In the genomic region with DNA sequence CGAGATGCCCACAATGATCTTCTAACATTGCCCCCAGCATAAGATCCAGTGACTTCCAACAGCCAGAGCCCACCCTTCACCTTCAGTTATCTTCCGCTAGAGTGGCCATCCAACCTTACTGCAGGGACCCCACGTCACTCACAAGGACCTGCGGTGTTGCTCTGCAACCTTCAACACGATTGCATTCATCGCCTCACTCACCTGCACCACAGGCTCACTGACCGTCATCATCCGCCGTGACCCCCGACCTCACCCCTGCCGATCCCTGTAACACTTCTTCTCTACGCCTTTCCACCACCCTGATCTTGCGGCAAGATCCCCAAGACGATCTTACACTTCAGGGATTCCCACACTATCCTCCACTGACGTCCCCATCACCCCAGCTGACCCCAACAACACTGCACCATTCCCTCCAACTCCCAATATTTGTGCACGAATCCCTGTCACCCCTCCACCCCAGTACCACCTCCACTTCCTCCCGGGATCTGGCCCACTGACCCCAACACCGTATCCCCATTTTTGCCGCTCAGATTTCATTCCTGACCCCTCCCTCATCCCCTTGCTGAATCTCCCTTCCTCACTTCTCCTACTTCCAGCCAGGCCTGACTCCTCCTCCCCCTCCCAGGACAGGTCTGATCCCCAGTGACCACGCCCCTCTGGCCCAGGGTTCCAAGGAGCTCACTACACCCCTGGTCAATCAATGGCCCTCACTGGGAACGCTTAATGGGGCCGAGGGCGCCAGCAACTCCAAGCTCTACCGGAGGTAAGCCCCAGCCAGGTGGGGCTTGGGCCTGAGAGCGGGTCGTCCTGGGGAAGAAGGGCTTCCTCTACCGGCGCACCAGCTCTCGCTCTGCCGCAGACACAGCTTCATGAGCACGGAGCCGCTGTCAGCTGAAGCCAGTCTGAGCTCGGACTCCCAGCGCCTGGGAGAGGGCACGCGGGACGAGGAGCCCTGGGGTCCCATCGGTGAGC, we compare ENCODE assay signal across 1 cellular context.
TF ChIP-seq lines count a peak whose summit lies in the region.

No MANE protein-coding gene starts in this region.

TF ChIP-seq in HepG2, 621 proteins besides CTCF, POLR2A, EP300 and RAD21 (continued from another document):
- TF ChIP-seq, protein P1, sequence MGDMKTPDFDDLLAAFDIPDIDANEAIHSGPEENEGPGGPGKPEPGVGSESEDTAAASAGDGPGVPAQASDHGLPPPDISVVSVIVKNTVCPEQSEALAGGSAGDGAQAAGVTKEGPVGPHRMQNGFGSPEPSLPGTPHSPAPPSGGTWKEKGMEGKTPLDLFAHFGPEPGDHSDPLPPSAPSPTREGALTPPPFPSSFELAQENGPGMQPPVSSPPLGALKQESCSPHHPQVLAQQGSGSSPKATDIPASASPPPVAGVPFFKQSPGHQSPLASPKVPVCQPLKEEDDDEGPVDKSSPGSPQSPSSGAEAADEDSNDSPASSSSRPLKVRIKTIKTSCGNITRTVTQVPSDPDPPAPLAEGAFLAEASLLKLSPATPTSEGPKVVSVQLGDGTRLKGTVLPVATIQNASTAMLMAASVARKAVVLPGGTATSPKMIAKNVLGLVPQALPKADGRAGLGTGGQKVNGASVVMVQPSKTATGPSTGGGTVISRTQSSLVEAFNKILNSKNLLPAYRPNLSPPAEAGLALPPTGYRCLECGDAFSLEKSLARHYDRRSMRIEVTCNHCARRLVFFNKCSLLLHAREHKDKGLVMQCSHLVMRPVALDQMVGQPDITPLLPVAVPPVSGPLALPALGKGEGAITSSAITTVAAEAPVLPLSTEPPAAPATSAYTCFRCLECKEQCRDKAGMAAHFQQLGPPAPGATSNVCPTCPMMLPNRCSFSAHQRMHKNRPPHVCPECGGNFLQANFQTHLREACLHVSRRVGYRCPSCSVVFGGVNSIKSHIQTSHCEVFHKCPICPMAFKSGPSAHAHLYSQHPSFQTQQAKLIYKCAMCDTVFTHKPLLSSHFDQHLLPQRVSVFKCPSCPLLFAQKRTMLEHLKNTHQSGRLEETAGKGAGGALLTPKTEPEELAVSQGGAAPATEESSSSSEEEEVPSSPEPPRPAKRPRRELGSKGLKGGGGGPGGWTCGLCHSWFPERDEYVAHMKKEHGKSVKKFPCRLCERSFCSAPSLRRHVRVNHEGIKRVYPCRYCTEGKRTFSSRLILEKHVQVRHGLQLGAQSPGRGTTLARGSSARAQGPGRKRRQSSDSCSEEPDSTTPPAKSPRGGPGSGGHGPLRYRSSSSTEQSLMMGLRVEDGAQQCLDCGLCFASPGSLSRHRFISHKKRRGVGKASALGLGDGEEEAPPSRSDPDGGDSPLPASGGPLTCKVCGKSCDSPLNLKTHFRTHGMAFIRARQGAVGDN (CRISPR knock-in tag; IDR thresholded peaks at IDR 0.05) = peak; percentile 45
- TF ChIP-seq, protein P2, sequence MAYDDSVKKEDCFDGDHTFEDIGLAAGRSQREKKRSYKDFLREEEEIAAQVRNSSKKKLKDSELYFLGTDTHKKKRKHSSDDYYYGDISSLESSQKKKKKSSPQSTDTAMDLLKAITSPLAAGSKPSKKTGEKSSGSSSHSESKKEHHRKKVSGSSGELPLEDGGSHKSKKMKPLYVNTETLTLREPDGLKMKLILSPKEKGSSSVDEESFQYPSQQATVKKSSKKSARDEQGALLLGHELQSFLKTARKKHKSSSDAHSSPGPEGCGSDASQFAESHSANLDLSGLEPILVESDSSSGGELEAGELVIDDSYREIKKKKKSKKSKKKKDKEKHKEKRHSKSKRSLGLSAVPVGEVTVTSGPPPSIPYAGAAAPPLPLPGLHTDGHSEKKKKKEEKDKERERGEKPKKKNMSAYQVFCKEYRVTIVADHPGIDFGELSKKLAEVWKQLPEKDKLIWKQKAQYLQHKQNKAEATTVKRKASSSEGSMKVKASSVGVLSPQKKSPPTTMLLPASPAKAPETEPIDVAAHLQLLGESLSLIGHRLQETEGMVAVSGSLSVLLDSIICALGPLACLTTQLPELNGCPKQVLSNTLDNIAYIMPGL (CRISPR knock-in tag; IDR thresholded peaks at IDR 0.05; ENCODE audit: borderline replicate concordance in 1 of 2, low read depth in 1 of 2) = no peak
- no peak for TF ChIP-seq ZNF225 (CRISPR knock-in tag; IDR thresholded peaks at IDR 0.05)
- peak; percentile 27; the same call in 1 of the 2 replicates for TF ChIP-seq SALL1 (CRISPR knock-in tag; IDR thresholded peaks at IDR 0.05)
- TF ChIP-seq SMARCE1 (IDR thresholded peaks at IDR 0.05; ENCODE audit: borderline replicate concordance) = no peak
TF ChIP-seq in HepG2: peak in this region for 16.
